14 cellular contexts compared by ENCODE assay signal in the genomic region with DNA sequence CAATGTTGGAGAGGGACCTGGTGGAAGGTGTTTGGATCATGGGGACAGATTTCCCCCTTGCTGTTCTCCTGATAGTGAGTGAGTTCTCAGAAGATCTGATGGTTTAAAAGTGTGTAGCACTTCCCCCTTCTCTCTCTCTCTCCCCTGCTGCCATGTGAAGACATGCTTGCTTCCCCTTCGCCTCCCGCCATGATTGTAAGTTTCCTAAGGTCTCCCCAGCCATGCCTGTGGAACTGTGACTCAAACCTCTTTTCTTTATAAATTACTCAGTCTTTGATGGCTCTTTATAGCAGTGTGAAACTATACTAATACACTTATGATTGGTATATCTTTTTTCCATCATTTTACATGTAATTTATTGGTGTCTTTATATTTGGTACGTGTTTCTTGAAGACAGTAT. TPM values are rescaled to one million over a fixed set of nuclear protein-coding genes. Genes with fewer than 3 reads are reported as not detected.
"Had no signal": no experiment of that assay in that cellular context is flagged by ENCODE, and none has a peak within 500 bp of the region (broad histone marks: within the 10 kb centered on the region; RNA-seq: fewer than 3 reads in every experiment).

No MANE protein-coding gene starts in this region.

- H3K4me3 ChIP-seq: ascending aorta, esophagus squamous epithelium, mucosa of descending colon, psoas muscle, stomach, thoracic aorta had no signal

- H3K4me3 Mint-ChIP-seq: activated CD4-positive, alpha-beta T cell treated with anti-CD3 and anti-CD28 coated beads, Interleukin-2, amount 10 ng/mL, durations not matched to agents 7 days and 5 days; nephron had no signal

- ATAC-seq: left cardiac atrium, mucosa of descending colon, psoas muscle, sciatic nerve had no signal

- H3K4me1 Mint-ChIP-seq: nephron had no signal

- DNase-seq: activated CD4-positive, alpha-beta T cell treated with anti-CD3 and anti-CD28 coated beads, Interleukin-2, amount 10 ng/mL, durations not matched to agents 7 days and 5 days; esophagus squamous epithelium; foreskin fibroblast; left cardiac atrium; mucosa of descending colon; psoas muscle; stomach; T1000 had no signal

- H3K27ac Mint-ChIP-seq: activated CD4-positive, alpha-beta T cell treated with anti-CD3 and anti-CD28 coated beads, Interleukin-2, amount 10 ng/mL, durations not matched to agents 7 days and 5 days; nephron had no signal

RNA-seq across cellular contexts. Expression of a gene that starts 13.4 kb away (rescaled TPM):
- total RNA-seq: ascending aorta, bronchial epithelial cell, lung microvascular endothelial cell had no signal
